ENCODE assay signal across 27 cellular contexts in the genomic region with DNA sequence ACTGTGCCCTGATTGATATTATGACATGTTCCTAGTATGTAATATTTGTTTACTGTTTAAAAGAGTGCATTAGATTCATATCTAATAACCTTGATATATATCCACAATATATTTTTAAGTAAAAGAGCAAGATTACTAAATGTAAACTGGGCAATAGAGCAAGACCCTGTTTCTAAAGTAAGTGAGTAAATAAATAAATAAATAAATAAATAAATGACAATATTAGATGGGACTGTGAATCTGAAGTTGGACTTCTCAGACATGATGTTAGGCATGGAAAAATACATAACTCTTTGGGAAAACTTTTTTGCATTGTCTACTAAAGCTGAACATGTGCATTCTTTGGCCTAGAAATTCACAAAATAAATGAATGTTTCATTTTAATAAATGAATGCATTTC.
"Had no signal": no experiment of that assay in that cellular context is flagged by ENCODE, and none has a peak within 500 bp of the region (broad histone marks: within the 10 kb centered on the region; RNA-seq: fewer than 3 reads in every experiment).

No MANE protein-coding gene starts in this region.

- H3K4me3 Mint-ChIP-seq: dendritic cell treated with granulocyte-macrophage colony-stimulating factor and Interleukin-4, amounts not matched to agents 40 ng/mL and 50 ng/mL, for 4 days; effector memory CD8-positive, alpha-beta T cell; endodermal cell had no signal

- H3K27ac Mint-ChIP-seq: dendritic cell treated with granulocyte-macrophage colony-stimulating factor and Interleukin-4, amounts not matched to agents 40 ng/mL and 50 ng/mL, for 4 days; effector memory CD8-positive, alpha-beta T cell; endodermal cell had no signal

- FAIRE-seq: colon, endothelial cell of umbilical vein had no signal

- H3K4me3 ChIP-seq: colonic mucosa, coronary artery, dorsolateral prefrontal cortex, esophagus muscularis mucosa, esophagus squamous epithelium, gastrocnemius medialis, gastroesophageal sphincter, heart left ventricle, heart right ventricle had no signal

- H3K36me3 ChIP-seq: colonic mucosa, esophagus muscularis mucosa, esophagus squamous epithelium, gastrocnemius medialis, gastroesophageal sphincter, heart left ventricle, heart right ventricle had no signal

- H3K9me3 ChIP-seq: colonic mucosa, esophagus muscularis mucosa, esophagus squamous epithelium, gastrocnemius medialis, gastroesophageal sphincter, heart left ventricle had no signal

- H3K27ac ChIP-seq: colonic mucosa, coronary artery, dorsolateral prefrontal cortex, epithelial cell of prostate, esophagus muscularis mucosa, esophagus squamous epithelium, foreskin keratinocyte, gastrocnemius medialis, gastroesophageal sphincter, heart left ventricle, heart right ventricle had no signal

- ATAC-seq: effector memory CD8-positive, alpha-beta T cell; esophagus mucosa; foreskin keratinocyte; gastrocnemius medialis; gastroesophageal sphincter; heart left ventricle; heart right ventricle had no signal

- DNase-seq: colonic mucosa; cortex of kidney; dermis blood vessel endothelial cell; dorsolateral prefrontal cortex; effector CD4-positive, alpha-beta T cell; effector CD8-positive, alpha-beta T cell; effector memory CD4-positive, alpha-beta T cell; effector memory CD8-positive, alpha-beta T cell; endodermal cell; erythroblast; esophagus squamous epithelium; foreskin fibroblast; foreskin keratinocyte; foreskin melanocyte; gastrocnemius medialis; glutamatergic neuron; head of caudate nucleus; heart left ventricle; heart right ventricle had no signal

- H3K4me1 ChIP-seq: colonic mucosa, esophagus muscularis mucosa, esophagus squamous epithelium, foreskin keratinocyte, gastrocnemius medialis, gastroesophageal sphincter, heart left ventricle, heart right ventricle had no signal

- H3K9me3 Mint-ChIP-seq: dendritic cell treated with granulocyte-macrophage colony-stimulating factor and Interleukin-4, amounts not matched to agents 40 ng/mL and 50 ng/mL, for 4 days; endodermal cell had no signal

- H3K27me3 Mint-ChIP-seq: dendritic cell treated with granulocyte-macrophage colony-stimulating factor and Interleukin-4, amounts not matched to agents 40 ng/mL and 50 ng/mL, for 4 days; effector memory CD8-positive, alpha-beta T cell had no signal
